17 cellular contexts compared by ENCODE assay signal in the genomic region with DNA sequence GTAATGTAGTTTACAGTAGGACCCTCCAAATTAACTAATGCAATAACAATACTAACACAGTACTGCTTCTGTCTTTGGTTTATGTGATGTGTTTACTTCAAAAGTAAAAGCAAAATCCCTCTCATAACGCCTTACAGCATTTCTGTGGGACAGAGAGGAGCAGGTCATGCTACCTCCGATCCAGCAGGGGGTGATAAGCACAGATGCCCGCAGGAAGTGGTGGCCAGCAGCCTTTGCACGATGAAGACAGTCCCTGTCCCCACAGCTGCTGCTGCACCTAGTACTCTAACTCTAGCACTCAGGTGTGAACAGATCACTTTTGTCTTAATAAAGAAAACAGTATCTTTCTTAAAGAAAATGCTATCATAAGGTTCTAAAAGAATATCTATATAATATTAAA. TPM values are rescaled to one million over a fixed set of nuclear protein-coding genes. Genes with fewer than 3 reads are reported as not detected.
A peak's percentile ranks its signal among the peaks of the same experiment; 100 is the strongest.
DNase-seq lines count a peak whose midpoint lies in the region; ATAC-seq and TF ChIP-seq lines count a peak whose summit lies in the region.
"Had no signal": no experiment of that assay in that cellular context is flagged by ENCODE, and none has a peak within 500 bp of the region (broad histone marks: within the 10 kb centered on the region; RNA-seq: fewer than 3 reads in every experiment).

No MANE protein-coding gene starts in this region.

- peak; percentile 53; the same call in 1 of the 2 replicates for TF ChIP-seq CTCF in OCI-LY7 (conservative IDR thresholded peaks at IDR 0.05; ENCODE audit: low read length)
- peak; percentile 10 for TF ChIP-seq CTCF in foreskin keratinocyte (conservative IDR thresholded peaks at IDR 0.05)

- CTCF ChIA-PET in OCI-LY7 (lab: Charles Lee; ENCODE audit: unreplicated experiment): no interaction called here

- intact Hi-C loops in OCI-LY7 (cut with micrococcal nuclease; ENCODE audit: unreplicated experiment): no loop called here
- intact Hi-C loops in posterior vena cava (cut with DNase I): no loop called here

- H4K20me1 ChIP-seq in OCI-LY7 (ENCODE audit: insufficient read depth, low read length): no peaks in the 10 kb centered on the region

- DNase-seq in stimulated activated CD4-positive, alpha-beta T cell treated with anti-CD3 and anti-CD28 coated beads, Interleukin-15, amount 100 ng/mL, for 24 hours: peak; percentile 8
- no peak for DNase-seq in stimulated activated CD4-positive, alpha-beta T cell treated with anti-CD3 and anti-CD28 coated beads, Interleukin-4, amount 100 ng/mL, for 24 hours
- DNase-seq in OCI-LY7 (ENCODE audit: low spot score) (peak; percentile 4), foreskin keratinocyte (no peak), posterior vena cava (ENCODE audit: low spot score) (no peak), NOMO-1 treated with DMSO at 0.1 percent for 48 hours (lab: John Stamatoyannopoulos, UW; ENCODE audit: unreplicated experiment) (no peak)
- DNase-seq: body of pancreas, Calu3, hypothalamus, left colon, NCI-H1092, NCI-H2171 treated with DMSO at 0.1 percent for 48 hours, T1000, thyroid gland had no signal

- no peaks in the 10 kb centered on the region for H3K27me3 ChIP-seq in foreskin keratinocyte
- H3K27me3 ChIP-seq: thyroid gland had no signal

- no peak overlapping the region for H3K27ac ChIP-seq in OCI-LY7 (ENCODE audit: low read depth, low read length, poor library complexity, severe bottlenecking)
- H3K27ac ChIP-seq in foreskin keratinocyte: no peak overlapping the region
- H3K27ac ChIP-seq: body of pancreas, prostate gland, thyroid gland had no signal

- no peaks in the 10 kb centered on the region for H3K9me3 ChIP-seq in OCI-LY7 (ENCODE audit: low read length)
- H3K9me3 ChIP-seq: body of pancreas, prostate gland, thyroid gland had no signal

- ATAC-seq in foreskin keratinocyte (no peak), GM18519 (IDR thresholded peaks at IDR 0.05; ENCODE audit: low FRiP score, unreplicated experiment) (no peak), HG03175 (IDR thresholded peaks at IDR 0.05; ENCODE audit: unreplicated experiment) (no peak)
- ATAC-seq: body of pancreas, left colon had no signal

- no peaks in the 10 kb centered on the region for H3K4me1 ChIP-seq in OCI-LY7 (ENCODE audit: insufficient read depth, low read length, poor library complexity, severe bottlenecking)
- peaks cover 17% of the 10 kb centered on the region for H3K4me1 ChIP-seq in foreskin keratinocyte
- H3K4me1 ChIP-seq: body of pancreas, prostate gland had no signal

- no peak overlapping the region for H3K4me3 ChIP-seq in OCI-LY7 (ENCODE audit: low read depth, low read length, poor library complexity, severe bottlenecking)
- H3K4me3 ChIP-seq: body of pancreas, prostate gland, thyroid gland had no signal

- no peaks in the 10 kb centered on the region for H3K9me2 ChIP-seq in OCI-LY7 (ENCODE audit: insufficient read depth, low read length)

- H2AFZ ChIP-seq in OCI-LY7 (ENCODE audit: low read length): no peak overlapping the region

- no TSS peak for BruUV-seq in OCI-LY7 (replicated peaks; lab: Mats Ljungman, UMichigan)

- H3K79me2 ChIP-seq in OCI-LY7 (ENCODE audit: insufficient read depth, low read depth, low read length): no peaks in the 10 kb centered on the region

- POLR2A ChIA-PET in OCI-LY7 (lab: Charles Lee): no interaction called here

- no peaks in the 10 kb centered on the region for H3K36me3 ChIP-seq in OCI-LY7 (ENCODE audit: insufficient read depth, low read length)
- H3K36me3 ChIP-seq: prostate gland, thyroid gland had no signal

- H3K4me2 ChIP-seq in OCI-LY7 (ENCODE audit: low read length): 0 out of 2 replicates have a peak overlapping the region, but pooled peaks have one; percentile 26

RNA-seq across cellular contexts. Expression of a gene that starts 38.3 kb away (rescaled TPM):
- total RNA-seq in OCI-LY7 (2014; rRNA removed; shearing (Covaris generic)): 1.2 and 2.2 TPM in 2 replicates
- 3.8 and 5.8 TPM in 2 replicates for total RNA-seq in OCI-LY7 (2022)
- total RNA-seq in foreskin keratinocyte: 25.9 and 28.3 TPM in 2 replicates
- 27.0 and 27.2 TPM in 2 replicates for polyA plus RNA-seq in foreskin keratinocyte
- 10 to 100 TPM; 56.1 to 61.5 TPM for total RNA-seq in posterior vena cava

Comparison
In these comparisons a context has a peak if more than half of its experiments do, and no peak if none do; other contexts are left out.
1. DNase-seq: peak in stimulated activated CD4-positive, alpha-beta T cell treated with anti-CD3 and anti-CD28 coated beads, Interleukin-15, amount 100 ng/mL, for 24 hours (single experiment) and OCI-LY7 (single experiment); none in stimulated activated CD4-positive, alpha-beta T cell treated with anti-CD3 and anti-CD28 coated beads, Interleukin-4, amount 100 ng/mL, for 24 hours (single experiment), foreskin keratinocyte (0 of 2), posterior vena cava (single experiment) and NOMO-1 treated with DMSO at 0.1 percent for 48 hours (single experiment).